In genomic region chr11:63572026-63572688, GRCh38 we compare ENCODE assay signal across 15 cellular contexts. TPM values are rescaled to one million over a fixed set of nuclear protein-coding genes. Genes with fewer than 3 reads are reported as not detected.
DNase-seq lines count a peak whose midpoint lies in the region; ATAC-seq and TF ChIP-seq lines count a peak whose summit lies in the region.
"Had no signal": no experiment of that assay in that cellular context is flagged by ENCODE, and none has a peak within 500 bp of the region (broad histone marks: within the 10 kb centered on the region; RNA-seq: fewer than 3 reads in every experiment).

No MANE protein-coding gene starts in this region.

- WGBS in aorta, 2 donors = 57 to 76% methylated on average over 3 of the region's 3 CpGs

- H3K4me3 Mint-ChIP-seq in CD14-positive monocyte (no peak overlapping the region), IgD-negative memory B cell (peak overlapping the region in 1 of 4 donors; percentile 30), activated B cell treated with CpG ODN at 0.5 μM for 24 hours (peak overlapping the region; percentile 50)
- H3K4me3 Mint-ChIP-seq: activated CD4-positive, alpha-beta T cell treated with anti-CD3 and anti-CD28 coated beads, Interleukin-2, amount 10 ng/mL, durations not matched to agents 7 days and 5 days; brain had no signal

- peak; percentile 46 for ATAC-seq in GM19035 (IDR thresholded peaks at IDR 0.05; ENCODE audit: unreplicated experiment)
- ATAC-seq in activated B cell treated with CpG ODN at 0.5 μM for 24 hours (ENCODE audit: low read depth) = peak; percentile 60
- ATAC-seq in aorta (ENCODE audit: low FRiP score) = no peak

- H3K4me3 ChIP-seq in brain microvascular endothelial cell (ENCODE audit: low read depth, low read length) = no peak overlapping the region
- no peak overlapping the region for H3K4me3 ChIP-seq in aorta (ENCODE audit: low read length in 2 of 2)

- H3K36me3 ChIP-seq in brain microvascular endothelial cell (replicated peaks) (no peaks in the 10 kb centered on the region), aorta (ENCODE audit: control insufficient read depth in 1 of 2, insufficient read depth in 2 of 2, low read length in 1 of 2) (peaks cover 0 to 1% of the 10 kb centered on the region in 2 donors)

- H3K4me1 Mint-ChIP-seq in CD14-positive monocyte (peaks cover 35% of the 10 kb centered on the region), IgD-negative memory B cell (peaks cover 22 to 29% (median 23%) of the 10 kb centered on the region in 3 donors), activated B cell treated with CpG ODN at 0.5 μM for 24 hours (peaks cover 47% of the 10 kb centered on the region)

- intact Hi-C loops in CD14-positive monocyte (cut with micrococcal nuclease) (loop anchor here in 1 of 2 donors (5.0 kb wide), 1 partner anchor 50 kb away; no protein-coding TSS in a partner anchor), activated B cell treated with CpG ODN at 0.5 μM for 24 hours (cut with micrococcal nuclease) (no loop called here), aorta (cut with DNase I) (loop anchor here in 1 of 2 donors (5.0 kb wide), 1 partner anchor 35 kb away; the partner anchor contains the start of gene PLAAT4)

- H3K27me3 Mint-ChIP-seq in CD14-positive monocyte (ENCODE audit: low read depth in 3 of 3) (peaks cover 0 to 3% (median 3%) of the 10 kb centered on the region in 3 donors), IgD-negative memory B cell (peaks cover 2% of the 10 kb centered on the region), activated B cell treated with CpG ODN at 0.5 μM for 24 hours (peaks cover 2% of the 10 kb centered on the region)

- H3K9me3 Mint-ChIP-seq in CD14-positive monocyte (peaks cover under 1 to 5% (median 3%) of the 10 kb centered on the region in 7 donors), IgD-negative memory B cell (no peaks in the 10 kb centered on the region), activated B cell treated with CpG ODN at 0.5 μM for 24 hours (no peaks in the 10 kb centered on the region)
- H3K9me3 Mint-ChIP-seq: activated CD4-positive, alpha-beta T cell treated with anti-CD3 and anti-CD28 coated beads, Interleukin-2, amount 10 ng/mL, durations not matched to agents 7 days and 5 days; activated T-helper 2 cell treated with anti-CD3 and anti-CD28 coated beads, Interferon-gamma antibody, Interleukin-2, Interleukin-4, amounts not matched to agents 10 μg/mL and 5 μg/mL and 100 μg/mL, durations not matched to agents 14 hours and 24 hours and 36 hours had no signal

- H3K27ac Mint-ChIP-seq in CD14-positive monocyte (peak overlapping the region in 5 of 7 donors; percentile 10 to 81 (median 64)), IgD-negative memory B cell (peak overlapping the region in 2 of 3 donors; percentile 80 to 95), activated B cell treated with CpG ODN at 0.5 μM for 24 hours (peak overlapping the region; percentile 35)
- H3K27ac Mint-ChIP-seq: activated CD4-positive, alpha-beta T cell treated with anti-CD3 and anti-CD28 coated beads, Interleukin-2, amount 10 ng/mL, durations not matched to agents 7 days and 5 days; activated T-helper 2 cell treated with anti-CD3 and anti-CD28 coated beads, Interferon-gamma antibody, Interleukin-2, Interleukin-4, amounts not matched to agents 10 μg/mL and 5 μg/mL and 100 μg/mL, durations not matched to agents 14 hours and 24 hours and 36 hours; brain had no signal

- POLR2A ChIA-PET in activated B cell treated with CpG ODN at 0.5 μM for 24 hours (lab: Charles Lee) = no interaction called here

- H3K36me3 Mint-ChIP-seq in CD14-positive monocyte = peaks cover 0 to 15% of the 10 kb centered on the region in 2 donors
- peaks cover 1% of the 10 kb centered on the region for H3K36me3 Mint-ChIP-seq in IgD-negative memory B cell
- no peaks in the 10 kb centered on the region for H3K36me3 Mint-ChIP-seq in activated B cell treated with CpG ODN at 0.5 μM for 24 hours (ENCODE audit: low read depth)
- H3K36me3 Mint-ChIP-seq: brain had no signal

- no peak overlapping the region for H3K27ac ChIP-seq in brain microvascular endothelial cell
- no peak overlapping the region for H3K27ac ChIP-seq in aorta (ENCODE audit: low read depth in 1 of 2, low read length in 2 of 2)

- CTCF ChIA-PET in activated B cell treated with CpG ODN at 0.5 μM for 24 hours (lab: Charles Lee) = no interaction called here

- no peaks in the 10 kb centered on the region for H3K4me1 ChIP-seq in aorta (ENCODE audit: control insufficient read depth in 1 of 2, insufficient read depth in 2 of 2, low read length in 2 of 2)

- DNase-seq in CD14-positive monocyte (ENCODE audit: low spot score) = no peak
- DNase-seq in activated B cell treated with CpG ODN at 0.5 μM for 24 hours = no peak
- DNase-seq in brain microvascular endothelial cell = no peak
- DNase-seq in aorta = no peak
- no peak for DNase-seq in stimulated activated CD4-positive, alpha-beta T cell treated with anti-CD3 and anti-CD28 coated beads, Interleukin-4, amount 100 ng/mL, for 4 hours
- DNase-seq in NCI-H2227 (lab: John Stamatoyannopoulos, UW; ENCODE audit: unreplicated experiment) = no peak
- DNase-seq: activated CD4-positive, alpha-beta T cell treated with anti-CD3 and anti-CD28 coated beads, Interleukin-2, amount 10 ng/mL, durations not matched to agents 7 days and 5 days; DMS53; kidney; T-helper 1 cell had no signal

- in situ Hi-C loops in brain microvascular endothelial cell (cut with HindIII; ENCODE audit: low pct_ligation_motif_present, low sequenced_read_pairs) = no loop called here

- peak; percentile 24 for TF ChIP-seq CTCF in CD14-positive monocyte (IDR thresholded peaks at IDR 0.05)
- TF ChIP-seq CTCF in activated B cell treated with CpG ODN at 0.5 μM for 24 hours (IDR thresholded peaks at IDR 0.05) = no peak
- TF ChIP-seq CTCF in brain microvascular endothelial cell (IDR thresholded peaks at IDR 0.05; ENCODE audit: low read depth, low read length, missing control alignments) = no peak

- H3K27me3 ChIP-seq in brain microvascular endothelial cell (replicated peaks) (no peaks in the 10 kb centered on the region), aorta (ENCODE audit: control insufficient read depth in 1 of 2, insufficient read depth in 2 of 2, low read length in 1 of 2) (no peaks in the 10 kb centered on the region)

- H3K9me3 ChIP-seq in aorta (ENCODE audit: control insufficient read depth, low read length) = no peaks in the 10 kb centered on the region

RNA-seq across cellular contexts. Expression of gene PLAAT2, which starts 9.0 kb away (rescaled TPM):
- not detected for polyA plus RNA-seq in CD14-positive monocyte
- polyA plus RNA-seq in IgD-negative memory B cell = 6.4 TPM
- not detected in 2 replicates for total RNA-seq in activated B cell treated with CpG ODN at 0.5 μM for 24 hours
- total RNA-seq in aorta = not detected
- polyA plus RNA-seq in aorta = 10 to 100 TPM in 1 of 2 donors, under 1 TPM in 1; 0.82 to 30.3 TPM
- total RNA-seq: activated T-helper 2 cell treated with anti-CD3 and anti-CD28 coated beads, Interferon-gamma antibody, Interleukin-2, Interleukin-4, amounts not matched to agents 10 μg/mL and 5 μg/mL and 100 μg/mL, durations not matched to agents 14 hours and 24 hours and 36 hours; mononuclear cell had no signal

RNA-seq across cellular contexts. Expression of gene PLAAT4, which starts 35.5 kb away (rescaled TPM):
- 100 to 1,000 TPM; 101 to 119 TPM for polyA plus RNA-seq in CD14-positive monocyte
- polyA plus RNA-seq in IgD-negative memory B cell = 97.1 TPM
- total RNA-seq in activated B cell treated with CpG ODN at 0.5 μM for 24 hours = 3.9 and 4.7 TPM in 2 replicates
- total RNA-seq in aorta = 10 to 100 TPM; 12.4 to 39.8 TPM
- polyA plus RNA-seq in aorta = 10 to 100 TPM; 33.1 to 54.3 TPM

RNA-seq across cellular contexts. Expression of gene PLAAT3, which starts 42.1 kb away (rescaled TPM):
- 10 to 100 TPM; 34.2 to 67.3 TPM for polyA plus RNA-seq in CD14-positive monocyte
- polyA plus RNA-seq in IgD-negative memory B cell = 6.5 TPM
- total RNA-seq in activated B cell treated with CpG ODN at 0.5 μM for 24 hours = 0.82 and 1.2 TPM in 2 replicates
- 10 to 100 TPM; 52.5 to 62.6 TPM for total RNA-seq in aorta
- 10 to 100 TPM; 47.2 to 69.5 TPM for polyA plus RNA-seq in aorta

Comparison
In these comparisons a context has a peak if more than half of its experiments do, and no peak if none do; other contexts are left out.
1. H3K27ac Mint-ChIP-seq: peak in every context shown above with its lines; median percentile 88 in IgD-negative memory B cell; 64 in CD14-positive monocyte; 35 in activated B cell treated with CpG ODN at 0.5 μM for 24 hours.